In the genomic region with DNA sequence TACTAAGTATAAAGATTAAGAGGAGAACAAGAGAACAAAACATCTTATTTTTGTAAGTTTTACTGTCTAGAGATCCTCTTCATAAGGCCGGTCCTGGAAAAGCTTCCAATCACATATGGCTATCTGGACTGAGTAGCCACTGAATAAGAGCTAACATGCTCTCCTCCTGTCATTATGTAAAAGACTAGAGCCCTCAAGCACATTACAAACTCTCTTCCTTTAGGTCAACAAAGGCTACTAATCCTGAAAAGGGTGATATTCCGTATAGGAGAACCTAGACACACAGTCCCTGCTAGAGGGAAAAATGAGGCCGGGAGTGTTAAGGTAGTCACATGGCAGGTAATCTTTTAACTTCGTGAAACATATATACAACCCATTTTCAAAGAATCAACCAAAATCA, we compare ENCODE assay signal across 28 cellular contexts.
"Had no signal": no experiment of that assay in that cellular context is flagged by ENCODE, and none has a peak within 500 bp of the region (broad histone marks: within the 10 kb centered on the region; RNA-seq: fewer than 3 reads in every experiment).

No MANE protein-coding gene starts in this region.

- H3K27me3 Mint-ChIP-seq: dendritic cell treated with granulocyte-macrophage colony-stimulating factor and Interleukin-4, amounts not matched to agents 40 ng/mL and 50 ng/mL, for 4 days had no signal

- H3K36me3 Mint-ChIP-seq: immature natural killer cell; naive thymus-derived CD4-positive, alpha-beta T cell had no signal

- DNase-seq: colonic mucosa; cortex of kidney; effector CD8-positive, alpha-beta T cell; effector memory CD8-positive, alpha-beta T cell; endodermal cell; erythroblast; esophagus squamous epithelium; foreskin fibroblast; foreskin melanocyte; gastrocnemius medialis; glutamatergic neuron; head of caudate nucleus; heart right ventricle; hypothalamus; immature natural killer cell; islet precursor cell; kidney; kidney glomerular epithelial cell; left colon; left ventricle myocardium superior; lower lobe of right lung; mesenchymal stem cell; midbrain; naive thymus-derived CD4-positive, alpha-beta T cell had no signal

- H3K27ac ChIP-seq: colonic mucosa, epithelial cell of prostate, esophagus squamous epithelium, gastrocnemius medialis, heart right ventricle, lower lobe of right lung had no signal

- H3K9me3 ChIP-seq: colonic mucosa, esophagus squamous epithelium, gastrocnemius medialis, heart right ventricle, lower lobe of right lung had no signal

- H3K4me1 ChIP-seq: colonic mucosa, esophagus squamous epithelium, gastrocnemius medialis, heart right ventricle, lower lobe of right lung had no signal

- H3K36me3 ChIP-seq: colonic mucosa, esophagus squamous epithelium, gastrocnemius medialis, heart right ventricle, lower lobe of right lung had no signal

- H3K4me3 ChIP-seq: colonic mucosa, esophagus squamous epithelium, gastrocnemius medialis, heart right ventricle, lower lobe of right lung had no signal

- H3K4me3 Mint-ChIP-seq: dendritic cell treated with granulocyte-macrophage colony-stimulating factor and Interleukin-4, amounts not matched to agents 40 ng/mL and 50 ng/mL, for 4 days; effector memory CD8-positive, alpha-beta T cell; endodermal cell; immature natural killer cell; naive thymus-derived CD4-positive, alpha-beta T cell had no signal

- H3K27me3 ChIP-seq: colonic mucosa, esophagus squamous epithelium, gastrocnemius medialis, heart right ventricle had no signal

- ATAC-seq: effector memory CD8-positive, alpha-beta T cell; esophagus mucosa; gastrocnemius medialis; heart right ventricle; left colon; left lobe of liver; left ventricle myocardium superior; lower lobe of right lung; naive thymus-derived CD4-positive, alpha-beta T cell had no signal

- H3K9me3 Mint-ChIP-seq: effector memory CD8-positive, alpha-beta T cell; endodermal cell; immature natural killer cell had no signal

- H3K4me1 Mint-ChIP-seq: immature natural killer cell; naive thymus-derived CD4-positive, alpha-beta T cell had no signal

- H3K27ac Mint-ChIP-seq: dendritic cell treated with granulocyte-macrophage colony-stimulating factor and Interleukin-4, amounts not matched to agents 40 ng/mL and 50 ng/mL, for 4 days; effector memory CD8-positive, alpha-beta T cell; endodermal cell; immature natural killer cell; naive thymus-derived CD4-positive, alpha-beta T cell had no signal
